ENCODE assay signal across 7 cellular contexts in the genomic region with DNA sequence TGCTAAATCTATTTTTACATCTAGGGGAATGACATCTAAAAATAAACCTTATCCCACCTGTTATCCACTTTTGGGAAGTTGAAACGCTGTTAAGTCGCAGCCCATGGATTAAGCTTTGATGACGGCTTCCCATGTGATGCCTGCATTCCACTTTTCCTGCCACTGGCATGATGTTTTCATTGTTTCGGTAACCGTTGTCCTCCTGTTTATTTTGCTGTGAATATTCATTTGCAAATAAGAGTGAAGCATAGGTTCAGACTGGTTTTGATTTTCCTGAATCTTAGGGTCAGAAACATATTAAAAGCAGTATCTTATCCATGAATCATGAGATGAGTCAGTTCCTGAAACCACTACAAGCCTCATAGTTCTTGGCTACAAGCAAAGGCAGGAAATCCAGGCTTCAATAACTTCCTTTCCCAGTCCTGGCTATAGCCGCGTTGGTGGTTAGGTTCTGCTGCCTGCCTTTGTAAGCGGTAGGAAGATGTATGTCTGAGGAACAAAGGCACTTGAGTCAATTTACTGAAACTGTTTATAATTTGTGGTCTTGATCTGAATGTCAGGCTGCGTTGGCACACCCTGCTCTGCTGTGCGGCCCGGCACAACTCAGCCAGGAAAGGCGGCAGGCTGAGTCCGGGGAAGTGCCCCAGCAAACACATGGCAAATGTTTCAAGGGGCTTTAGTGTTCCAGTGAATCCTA. TPM values are rescaled to one million over a fixed set of nuclear protein-coding genes. Genes with fewer than 3 reads are reported as not detected.
DNase-seq lines count a peak whose midpoint lies in the region; ATAC-seq, FAIRE-seq and TF ChIP-seq lines count a peak whose summit lies in the region.

No MANE protein-coding gene starts in this region.

- peaks cover 37% of the 10 kb centered on the region for H3K79me2 ChIP-seq in K562 (ENCODE audit: control insufficient read depth, insufficient read depth, low read length)

- no peak overlapping the region for H2AFZ ChIP-seq in K562 (ENCODE audit: low read depth, low read length)

- TF ChIP-seq POLR2A in K562 (conservative IDR thresholded peaks at IDR 0.05) = no peak
- no peak for TF ChIP-seq POLR2A in spleen (IDR thresholded peaks at IDR 0.05)

- FAIRE-seq in K562 (lab: Jason Lieb, UNC) = no peak

- no peak overlapping the region for H3K4me3 ChIP-seq in K562
- H3K4me3 ChIP-seq in spleen = peak overlapping the region in 1 of 8 donors; percentile 2

- H4K20me1 ChIP-seq in K562 (replicated peaks; ENCODE audit: control insufficient read depth, insufficient read depth, low read length) = no peaks in the 10 kb centered on the region

- H3K36me3 ChIP-seq in K562 (ENCODE audit: control insufficient read depth, insufficient read depth, low read length) (no peaks in the 10 kb centered on the region), spleen (no peaks in the 10 kb centered on the region)

- no peak overlapping the region for H3K4me2 ChIP-seq in K562 (ENCODE audit: insufficient read depth, low read length)

- H3K4me1 ChIP-seq in K562 (replicated peaks in 1 of 2; ENCODE audit: control insufficient read depth in 2 of 2, insufficient read depth in 2 of 2, low read length in 2 of 2) (peaks cover 6 to 41% of the 10 kb centered on the region in 2 experiments), spleen (peaks cover 18 to 54% (median 25%) of the 10 kb centered on the region in 6 donors)

- H3K9ac ChIP-seq in K562 (ENCODE audit: insufficient read depth in 1 of 2, low read depth in 2 of 2, low read length in 2 of 2) = peak overlapping the region in 1 of 2 experiments; percentile 49; a peak in 1 of 4 replicates

- POLR2A ChIA-PET in K562 (lab: Yijun Ruan, JAX) = interaction anchor here (0.7 to 3.3 kb wide), 5 partner anchors 9 to 195 kb away, joined by 3 to 14 read pairs (median 3); no protein-coding TSS in a partner anchor

- no TSS peak for BruUV-seq in K562 (replicated peaks; lab: Mats Ljungman, UMichigan)

- TF ChIP-seq RAD21 in K562 (CRISPR knock-in tag; conservative IDR thresholded peaks at IDR 0.05 in 1 of 2, IDR thresholded peaks at IDR 0.05 in 1 of 2) = no peak

- no peak for TF ChIP-seq CTCF in K562 (IDR thresholded peaks at IDR 0.05 in 2 of 3, conservative IDR thresholded peaks at IDR 0.05 in 1 of 3; ENCODE audit: insufficient read depth in 2 of 3, low read depth in 1 of 3, low read length in 3 of 3)
- no peak for TF ChIP-seq CTCF in spleen (IDR thresholded peaks at IDR 0.05 in 8 of 11, conservative IDR thresholded peaks at IDR 0.05 in 3 of 11)
- TF ChIP-seq CTCF in GM20000 (IDR thresholded peaks at IDR 0.05; ENCODE audit: extremely low read depth, missing control alignments) = no peak

- WGBS in K562 (ENCODE audit: insufficient coverage, low coverage, missing lambda C conversion rate) = 70% methylated on average over 13 of the region's 13 CpGs
- 2 to 5% (median 3%) methylated on average over 13 of the region's 13 CpGs for whole genome bisulfite sequencing in spleen, 5 donors

- H3K27me3 ChIP-seq in K562 (ENCODE audit: control insufficient read depth in 2 of 2, insufficient read depth in 2 of 2, low read length in 2 of 2) (no peaks in the 10 kb centered on the region), spleen (replicated peaks in 1 of 7) (peaks cover 0 to 73% (median 16%) of the 10 kb centered on the region in 7 donors)

- TF ChIP-seq EP300 in K562 (IDR thresholded peaks at IDR 0.05; ENCODE audit: low read length) = no peak

- H3K9me3 ChIP-seq in K562 (replicated peaks; ENCODE audit: control insufficient read depth, insufficient read depth, low read depth, low read length) (no peaks in the 10 kb centered on the region), spleen (no peaks in the 10 kb centered on the region)

- H3K9me1 ChIP-seq in K562 (ENCODE audit: control insufficient read depth, insufficient read depth, low read length) = no peaks in the 10 kb centered on the region

- peak; percentile 25; the same call in 2 of the 3 replicates for ATAC-seq in K562
- no peak for ATAC-seq in HG02884 (IDR thresholded peaks at IDR 0.05; ENCODE audit: unreplicated experiment)

- intact Hi-C loops in K562 (cut with micrococcal nuclease) (no loop called here), spleen (cut with DNase I; ENCODE audit: low total_unique reads) (no loop called here)

- CTCF ChIA-PET in K562 (lab: Yijun Ruan, JAX; ENCODE audit: low intra/inter-chr PET ratio) = no interaction called here

- DNase-seq in H4 (ENCODE audit: low spot score) (peak; percentile 100), NCI-H2227 treated with DMSO at 0.1 percent for 48 hours (lab: John Stamatoyannopoulos, UW) (peak; percentile 64), K562 (ENCODE audit: extremely low read depth in 1 of 4, low spot score in 3 of 4) (peak in 1 of 4 experiments; percentile 26), iris pigment epithelial cell (ENCODE audit: low read depth) (peak; percentile 99), spleen (no peak), GM20000 (ENCODE audit: low spot score) (no peak)

- H3K27ac ChIP-seq in K562 (ENCODE audit: extremely low read depth, low read depth, low read length) (no peak overlapping the region), spleen (peak overlapping the region; percentile 36 to 84 (median 78))

- in situ Hi-C loops in K562 (cut with MboI) = no loop called here

TF ChIP-seq in K562, 482 proteins besides CTCF, POLR2A, EP300 and RAD21 (continues in another document):
- TF ChIP-seq FOXA3 (CRISPR knock-in tag; conservative IDR thresholded peaks at IDR 0.05 in 1 of 2, IDR thresholded peaks at IDR 0.05 in 1 of 2) (0 out of 4 replicates have a peak, but pooled peaks of 1 of the 2 experiments have one; percentile 22), KDM1A (IDR thresholded peaks at IDR 0.05) (peak; percentile 50 to 75; a peak in 3 of 4 replicates), JUN (IDR thresholded peaks at IDR 0.05; ENCODE audit: borderline replicate concordance, low read depth, low read length) (peak; percentile 27; the same call in 1 of the 2 replicates), JUN (CRISPR knock-in tag; IDR thresholded peaks at IDR 0.05; ENCODE audit: borderline replicate concordance) (no peak), FOSL1 (tag; conservative IDR thresholded peaks at IDR 0.05) (peak; percentile 93)
- TF ChIP-seq, protein P1, sequence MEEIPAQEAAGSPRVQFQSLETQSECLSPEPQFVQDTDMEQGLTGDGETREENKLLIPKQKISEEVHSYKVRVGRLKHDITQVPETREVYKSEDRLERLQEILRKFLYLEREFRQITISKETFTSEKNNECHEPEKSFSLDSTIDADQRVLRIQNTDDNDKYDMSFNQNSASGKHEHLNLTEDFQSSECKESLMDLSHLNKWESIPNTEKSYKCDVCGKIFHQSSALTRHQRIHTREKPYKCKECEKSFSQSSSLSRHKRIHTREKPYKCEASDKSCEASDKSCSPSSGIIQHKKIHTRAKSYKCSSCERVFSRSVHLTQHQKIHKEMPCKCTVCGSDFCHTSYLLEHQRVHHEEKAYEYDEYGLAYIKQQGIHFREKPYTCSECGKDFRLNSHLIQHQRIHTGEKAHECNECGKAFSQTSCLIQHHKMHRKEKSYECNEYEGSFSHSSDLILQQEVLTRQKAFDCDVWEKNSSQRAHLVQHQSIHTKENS (CRISPR knock-in tag; IDR thresholded peaks at IDR 0.05) = no peak
- TF ChIP-seq, protein P2, sequence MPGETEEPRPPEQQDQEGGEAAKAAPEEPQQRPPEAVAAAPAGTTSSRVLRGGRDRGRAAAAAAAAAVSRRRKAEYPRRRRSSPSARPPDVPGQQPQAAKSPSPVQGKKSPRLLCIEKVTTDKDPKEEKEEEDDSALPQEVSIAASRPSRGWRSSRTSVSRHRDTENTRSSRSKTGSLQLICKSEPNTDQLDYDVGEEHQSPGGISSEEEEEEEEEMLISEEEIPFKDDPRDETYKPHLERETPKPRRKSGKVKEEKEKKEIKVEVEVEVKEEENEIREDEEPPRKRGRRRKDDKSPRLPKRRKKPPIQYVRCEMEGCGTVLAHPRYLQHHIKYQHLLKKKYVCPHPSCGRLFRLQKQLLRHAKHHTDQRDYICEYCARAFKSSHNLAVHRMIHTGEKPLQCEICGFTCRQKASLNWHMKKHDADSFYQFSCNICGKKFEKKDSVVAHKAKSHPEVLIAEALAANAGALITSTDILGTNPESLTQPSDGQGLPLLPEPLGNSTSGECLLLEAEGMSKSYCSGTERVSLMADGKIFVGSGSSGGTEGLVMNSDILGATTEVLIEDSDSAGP (CRISPR knock-in tag; IDR thresholded peaks at IDR 0.05) = no peak
- TF ChIP-seq, protein P3, sequence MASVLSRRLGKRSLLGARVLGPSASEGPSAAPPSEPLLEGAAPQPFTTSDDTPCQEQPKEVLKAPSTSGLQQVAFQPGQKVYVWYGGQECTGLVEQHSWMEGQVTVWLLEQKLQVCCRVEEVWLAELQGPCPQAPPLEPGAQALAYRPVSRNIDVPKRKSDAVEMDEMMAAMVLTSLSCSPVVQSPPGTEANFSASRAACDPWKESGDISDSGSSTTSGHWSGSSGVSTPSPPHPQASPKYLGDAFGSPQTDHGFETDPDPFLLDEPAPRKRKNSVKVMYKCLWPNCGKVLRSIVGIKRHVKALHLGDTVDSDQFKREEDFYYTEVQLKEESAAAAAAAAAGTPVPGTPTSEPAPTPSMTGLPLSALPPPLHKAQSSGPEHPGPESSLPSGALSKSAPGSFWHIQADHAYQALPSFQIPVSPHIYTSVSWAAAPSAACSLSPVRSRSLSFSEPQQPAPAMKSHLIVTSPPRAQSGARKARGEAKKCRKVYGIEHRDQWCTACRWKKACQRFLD (CRISPR knock-in tag; IDR thresholded peaks at IDR 0.05) = 0 out of 2 replicates have a peak, but pooled peaks have one; percentile 44

RNA-seq across cellular contexts. Expression of a gene that starts 19.4 kb away (rescaled TPM):
- 33.8 and 42.3 TPM in 2 replicates for total RNA-seq in H4 (2014; rRNA removed; shearing (Covaris generic))
- total RNA-seq in K562 (2011; cell fraction: chromatin; rRNA removed; ENCODE audit: low replicate concordance) = 28.3 and 59.6 TPM in 2 replicates
- 17.3 and 19.1 TPM in 2 replicates for total RNA-seq in K562 (2011; cell fraction: nucleolus; rRNA removed)
- total RNA-seq in K562 (2011; cell fraction: nucleoplasm; rRNA removed) = 40.8 and 69.8 TPM in 2 replicates
- total RNA-seq in K562 (2014; rRNA removed) = 11.8 and 14.8 TPM in 2 replicates
- total RNA-seq in K562 (2014; rRNA removed; fragmentation: Illumina TruSeq; extraction: Trizol) = 10.8 and 11.7 TPM in 2 replicates
- total RNA-seq in K562 (2015; rRNA removed; fragmentation: Illumina TruSeq; extraction: Trizol) = 14.2 and 14.8 TPM in 2 replicates
- total RNA-seq in K562 (2021) = 17.7 and 17.8 TPM in 2 replicates
- polyA plus RNA-seq in K562 (2011; rRNA removed) = 7.4 and 9.2 TPM in 2 replicates
- 5.2 and 5.6 TPM in 2 replicates for polyA plus RNA-seq in K562 (2011; cell fraction: cytosol; rRNA removed)
- polyA plus RNA-seq in K562 (2011; cell fraction: nucleus; rRNA removed) = 21.9 and 25.1 TPM in 2 replicates
- polyA plus RNA-seq in K562 (2012) = 8.6 and 9.5 TPM in 2 replicates
- 10.3 and 12.8 TPM in 2 replicates for polyA plus RNA-seq in K562 (2014; fragmentation: Illumina TruSeq; extraction: Trizol)
- polyA plus RNA-seq in K562 (2014; fragmentation: Nextera tagmentation; extraction: Ambion mirVana) = 1 to 10 TPM; 1.7 to 2.1 TPM
- 6.9 and 7.3 TPM in 2 replicates for polyA plus RNA-seq in K562 (2014; rRNA removed)
- polyA minus RNA-seq in K562 (2011; rRNA and poly(A)+ RNA removed) = 22.6 and 23.9 TPM in 2 replicates
- 9.4 and 10.8 TPM in 2 replicates for polyA minus RNA-seq in K562 (2011; cell fraction: cytosol; rRNA and poly(A)+ RNA removed)
- 21.5 and 27.1 TPM in 2 replicates for polyA minus RNA-seq in K562 (2011; cell fraction: nucleus; rRNA and poly(A)+ RNA removed)
- total RNA-seq in spleen = 10 to 100 TPM; 14.6 to 46.0 (median 21.4) TPM
- 1 to 10 TPM in 2 of 3 donors, under 1 TPM in 1; 0.93 to 2.7 (median 1.1) TPM for polyA plus RNA-seq in spleen

Comparison
In these comparisons a context has a peak if more than half of its experiments do, and no peak if none do; other contexts are left out.
1. DNase-seq: peak in H4 (single experiment), NCI-H2227 treated with DMSO at 0.1 percent for 48 hours (single experiment) and iris pigment epithelial cell (single experiment); none in spleen (single experiment) and GM20000 (single experiment).